In the genomic region with DNA sequence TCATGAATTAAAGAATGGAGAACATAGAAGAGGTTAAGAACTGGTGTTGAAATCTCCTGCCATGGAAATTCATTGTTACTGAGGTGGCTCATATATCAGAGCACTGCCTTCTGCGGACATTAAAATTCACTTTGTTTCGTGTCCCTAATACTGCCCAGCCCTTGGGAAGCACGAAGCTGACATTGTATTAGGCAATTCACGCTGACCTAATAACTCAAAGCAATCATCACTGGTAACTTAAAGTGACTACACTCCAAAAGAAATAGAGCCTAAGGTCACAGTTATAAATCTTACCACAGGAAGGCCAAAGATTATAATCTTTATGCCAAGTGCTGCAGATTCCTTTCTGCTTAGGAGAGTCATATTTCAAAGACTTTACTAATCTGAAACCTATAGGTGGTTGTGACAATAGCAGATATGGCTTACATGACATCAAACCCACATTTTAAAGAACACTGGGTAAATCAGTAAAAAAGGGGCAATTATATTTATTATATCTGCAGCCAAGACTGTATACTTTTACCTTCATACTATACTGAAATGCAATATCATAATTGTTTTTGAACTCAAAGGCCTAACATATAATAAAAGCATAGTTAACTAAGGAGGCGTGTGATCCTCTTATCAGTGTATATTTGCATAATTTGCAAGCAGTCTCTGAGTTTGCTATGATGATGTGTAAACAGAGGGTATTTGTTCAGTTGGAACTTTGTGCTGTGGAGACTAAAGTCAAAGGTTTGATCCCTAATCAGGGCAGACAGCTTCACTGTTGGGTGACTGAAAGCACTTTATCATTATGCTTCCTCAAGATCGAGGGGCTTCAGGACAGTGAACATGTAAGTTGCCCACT, we compare ENCODE assay signal across 1 cellular context.
TF ChIP-seq lines count a peak whose summit lies in the region.

No MANE protein-coding gene starts in this region.

TF ChIP-seq in HepG2, 621 proteins besides CTCF, POLR2A, EP300 and RAD21 (continued from another document and continues in another):
- TF ChIP-seq, protein P1, sequence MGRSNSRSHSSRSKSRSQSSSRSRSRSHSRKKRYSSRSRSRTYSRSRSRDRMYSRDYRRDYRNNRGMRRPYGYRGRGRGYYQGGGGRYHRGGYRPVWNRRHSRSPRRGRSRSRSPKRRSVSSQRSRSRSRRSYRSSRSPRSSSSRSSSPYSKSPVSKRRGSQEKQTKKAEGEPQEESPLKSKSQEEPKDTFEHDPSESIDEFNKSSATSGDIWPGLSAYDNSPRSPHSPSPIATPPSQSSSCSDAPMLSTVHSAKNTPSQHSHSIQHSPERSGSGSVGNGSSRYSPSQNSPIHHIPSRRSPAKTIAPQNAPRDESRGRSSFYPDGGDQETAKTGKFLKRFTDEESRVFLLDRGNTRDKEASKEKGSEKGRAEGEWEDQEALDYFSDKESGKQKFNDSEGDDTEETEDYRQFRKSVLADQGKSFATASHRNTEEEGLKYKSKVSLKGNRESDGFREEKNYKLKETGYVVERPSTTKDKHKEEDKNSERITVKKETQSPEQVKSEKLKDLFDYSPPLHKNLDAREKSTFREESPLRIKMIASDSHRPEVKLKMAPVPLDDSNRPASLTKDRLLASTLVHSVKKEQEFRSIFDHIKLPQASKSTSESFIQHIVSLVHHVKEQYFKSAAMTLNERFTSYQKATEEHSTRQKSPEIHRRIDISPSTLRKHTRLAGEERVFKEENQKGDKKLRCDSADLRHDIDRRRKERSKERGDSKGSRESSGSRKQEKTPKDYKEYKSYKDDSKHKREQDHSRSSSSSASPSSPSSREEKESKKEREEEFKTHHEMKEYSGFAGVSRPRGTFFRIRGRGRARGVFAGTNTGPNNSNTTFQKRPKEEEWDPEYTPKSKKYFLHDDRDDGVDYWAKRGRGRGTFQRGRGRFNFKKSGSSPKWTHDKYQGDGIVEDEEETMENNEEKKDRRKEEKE (IDR thresholded peaks at IDR 0.05), result no peak
- TF ChIP-seq SIX4 (CRISPR knock-in tag; IDR thresholded peaks at IDR 0.05) (peak; percentile 99), TEAD2 (CRISPR knock-in tag; IDR thresholded peaks at IDR 0.05) (no peak), ZNF230 (CRISPR knock-in tag; IDR thresholded peaks at IDR 0.05) (peak; percentile 35; the same call in 1 of the 2 replicates), GZF1 (CRISPR knock-in tag; IDR thresholded peaks at IDR 0.05) (no peak), NFKB2 (CRISPR knock-in tag; IDR thresholded peaks at IDR 0.05; ENCODE audit: borderline replicate concordance) (no peak), ZNF850 (CRISPR knock-in tag; conservative IDR thresholded peaks at IDR 0.05) (no peak), HHEX (CRISPR knock-in tag; IDR thresholded peaks at IDR 0.05) (peak; percentile 35; the same call in 1 of the 2 replicates), ZNF30 (CRISPR knock-in tag; IDR thresholded peaks at IDR 0.05) (no peak), ZNF776 (CRISPR knock-in tag; IDR thresholded peaks at IDR 0.05) (no peak), ZNF160 (CRISPR knock-in tag; IDR thresholded peaks at IDR 0.05) (no peak), DR1 (CRISPR knock-in tag; IDR thresholded peaks at IDR 0.05) (no peak), PITX1 (CRISPR knock-in tag; IDR thresholded peaks at IDR 0.05) (peak; percentile 63), ZNF607 (CRISPR knock-in tag; IDR thresholded peaks at IDR 0.05; ENCODE audit: borderline replicate concordance) (no peak), ZNF431 (CRISPR knock-in tag; IDR thresholded peaks at IDR 0.05; ENCODE audit: borderline replicate concordance, low read depth) (no peak), ZNF780A (CRISPR knock-in tag; IDR thresholded peaks at IDR 0.05) (no peak), KAT8 (CRISPR knock-in tag; IDR thresholded peaks at IDR 0.05) (peak; percentile 59; the same call in 1 of the 2 replicates), ZNF235 (CRISPR knock-in tag; IDR thresholded peaks at IDR 0.05; ENCODE audit: borderline replicate concordance) (no peak), ZNF747 (CRISPR knock-in tag; IDR thresholded peaks at IDR 0.05; ENCODE audit: borderline replicate concordance) (no peak), GATAD2A (CRISPR knock-in tag; IDR thresholded peaks at IDR 0.05) (peak; percentile 68), ZNF75D (CRISPR knock-in tag; IDR thresholded peaks at IDR 0.05; ENCODE audit: borderline replicate concordance) (no peak), ZNF782 (CRISPR knock-in tag; IDR thresholded peaks at IDR 0.05; ENCODE audit: borderline replicate concordance) (no peak), SCMH1 (CRISPR knock-in tag; IDR thresholded peaks at IDR 0.05; ENCODE audit: borderline replicate concordance) (no peak), ZNF264 (CRISPR knock-in tag; IDR thresholded peaks at IDR 0.05) (no peak), MEF2D (CRISPR knock-in tag; IDR thresholded peaks at IDR 0.05) (0 out of 2 replicates have a peak, but pooled peaks have one; percentile 45), DPF2 (CRISPR knock-in tag; IDR thresholded peaks at IDR 0.05; ENCODE audit: borderline replicate concordance, low read depth) (peak; percentile 89), ZNF709 (CRISPR knock-in tag; IDR thresholded peaks at IDR 0.05) (no peak), SOX5 (CRISPR knock-in tag; IDR thresholded peaks at IDR 0.05; ENCODE audit: borderline replicate concordance) (peak; percentile 81), PHF8 (CRISPR knock-in tag; IDR thresholded peaks at IDR 0.05) (no peak), ZNF788 (CRISPR knock-in tag; IDR thresholded peaks at IDR 0.05; ENCODE audit: borderline replicate concordance) (no peak), ZNF383 (CRISPR knock-in tag; IDR thresholded peaks at IDR 0.05; ENCODE audit: borderline replicate concordance) (no peak), ZNF557 (CRISPR knock-in tag; IDR thresholded peaks at IDR 0.05) (peak; percentile 40; the same call in 1 of the 2 replicates), MXD4 (CRISPR knock-in tag; IDR thresholded peaks at IDR 0.05) (no peak), JARID2 (CRISPR knock-in tag; IDR thresholded peaks at IDR 0.05; ENCODE audit: insufficient replicate concordance) (no peak), ZSCAN29 (CRISPR knock-in tag; conservative IDR thresholded peaks at IDR 0.05) (no peak), ZNF567 (CRISPR knock-in tag; IDR thresholded peaks at IDR 0.05; ENCODE audit: borderline replicate concordance) (no peak), ZFP36L1 (CRISPR knock-in tag; IDR thresholded peaks at IDR 0.05) (no peak), ZNF432 (CRISPR knock-in tag; IDR thresholded peaks at IDR 0.05; ENCODE audit: borderline replicate concordance) (no peak), ATF7-NPFF (CRISPR knock-in tag; IDR thresholded peaks at IDR 0.05; ENCODE audit: low read depth) (no peak), ZNF761 (CRISPR knock-in tag; conservative IDR thresholded peaks at IDR 0.05) (peak; percentile 80; the same call in 1 of the 2 replicates), TP53 (CRISPR knock-in tag; conservative IDR thresholded peaks at IDR 0.05) (no peak), ZNF839 (CRISPR knock-in tag; IDR thresholded peaks at IDR 0.05; ENCODE audit: borderline replicate concordance) (no peak), BCL6 (CRISPR knock-in tag; IDR thresholded peaks at IDR 0.05) (peak; percentile 67), ZBTB7A (CRISPR knock-in tag; IDR thresholded peaks at IDR 0.05) (peak; percentile 56; the same call in 1 of the 2 replicates), TARDBP (CRISPR knock-in tag; IDR thresholded peaks at IDR 0.05) (peak; percentile 39; the same call in 1 of the 2 replicates), NR3C1 (CRISPR knock-in tag; IDR thresholded peaks at IDR 0.05) (no peak), GATA4 (IDR thresholded peaks at IDR 0.05; ENCODE audit: borderline replicate concordance, low read depth) (peak; percentile 95), ZNF282 (IDR thresholded peaks at IDR 0.05; ENCODE audit: partially characterized antibody) (no peak), KMT2B (CRISPR knock-in tag; IDR thresholded peaks at IDR 0.05) (no peak), ATAD3A (CRISPR knock-in tag; IDR thresholded peaks at IDR 0.05) (no peak), ZNF564 (CRISPR knock-in tag; IDR thresholded peaks at IDR 0.05) (no peak)
- TF ChIP-seq, protein P2, sequence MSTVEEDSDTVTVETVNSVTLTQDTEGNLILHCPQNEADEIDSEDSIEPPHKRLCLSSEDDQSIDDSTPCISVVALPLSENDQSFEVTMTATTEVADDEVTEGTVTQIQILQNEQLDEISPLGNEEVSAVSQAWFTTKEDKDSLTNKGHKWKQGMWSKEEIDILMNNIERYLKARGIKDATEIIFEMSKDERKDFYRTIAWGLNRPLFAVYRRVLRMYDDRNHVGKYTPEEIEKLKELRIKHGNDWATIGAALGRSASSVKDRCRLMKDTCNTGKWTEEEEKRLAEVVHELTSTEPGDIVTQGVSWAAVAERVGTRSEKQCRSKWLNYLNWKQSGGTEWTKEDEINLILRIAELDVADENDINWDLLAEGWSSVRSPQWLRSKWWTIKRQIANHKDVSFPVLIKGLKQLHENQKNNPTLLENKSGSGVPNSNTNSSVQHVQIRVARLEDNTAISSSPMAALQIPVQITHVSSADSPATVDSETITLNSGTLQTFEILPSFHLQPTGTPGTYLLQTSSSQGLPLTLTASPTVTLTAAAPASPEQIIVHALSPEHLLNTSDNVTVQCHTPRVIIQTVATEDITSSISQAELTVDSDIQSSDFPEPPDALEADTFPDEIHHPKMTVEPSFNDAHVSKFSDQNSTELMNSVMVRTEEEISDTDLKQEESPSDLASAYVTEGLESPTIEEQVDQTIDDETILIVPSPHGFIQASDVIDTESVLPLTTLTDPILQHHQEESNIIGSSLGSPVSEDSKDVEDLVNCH (CRISPR knock-in tag; IDR thresholded peaks at IDR 0.05), result no peak
- TF ChIP-seq, protein P3, sequence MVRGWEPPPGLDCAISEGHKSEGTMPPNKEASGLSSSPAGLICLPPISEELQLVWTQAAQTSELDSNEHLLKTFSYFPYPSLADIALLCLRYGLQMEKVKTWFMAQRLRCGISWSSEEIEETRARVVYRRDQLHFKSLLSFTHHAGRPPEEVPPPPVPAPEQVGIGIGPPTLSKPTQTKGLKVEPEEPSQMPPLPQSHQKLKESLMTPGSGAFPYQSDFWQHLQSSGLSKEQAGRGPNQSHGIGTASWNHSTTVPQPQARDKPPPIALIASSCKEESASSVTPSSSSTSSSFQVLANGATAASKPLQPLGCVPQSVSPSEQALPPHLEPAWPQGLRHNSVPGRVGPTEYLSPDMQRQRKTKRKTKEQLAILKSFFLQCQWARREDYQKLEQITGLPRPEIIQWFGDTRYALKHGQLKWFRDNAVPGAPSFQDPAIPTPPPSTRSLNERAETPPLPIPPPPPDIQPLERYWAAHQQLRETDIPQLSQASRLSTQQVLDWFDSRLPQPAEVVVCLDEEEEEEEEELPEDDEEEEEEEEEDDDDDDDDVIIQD (CRISPR knock-in tag; IDR thresholded peaks at IDR 0.05; ENCODE audit: low read depth), result peak; percentile 8; the same call in 1 of the 2 replicates
- TF ChIP-seq, protein P4, sequence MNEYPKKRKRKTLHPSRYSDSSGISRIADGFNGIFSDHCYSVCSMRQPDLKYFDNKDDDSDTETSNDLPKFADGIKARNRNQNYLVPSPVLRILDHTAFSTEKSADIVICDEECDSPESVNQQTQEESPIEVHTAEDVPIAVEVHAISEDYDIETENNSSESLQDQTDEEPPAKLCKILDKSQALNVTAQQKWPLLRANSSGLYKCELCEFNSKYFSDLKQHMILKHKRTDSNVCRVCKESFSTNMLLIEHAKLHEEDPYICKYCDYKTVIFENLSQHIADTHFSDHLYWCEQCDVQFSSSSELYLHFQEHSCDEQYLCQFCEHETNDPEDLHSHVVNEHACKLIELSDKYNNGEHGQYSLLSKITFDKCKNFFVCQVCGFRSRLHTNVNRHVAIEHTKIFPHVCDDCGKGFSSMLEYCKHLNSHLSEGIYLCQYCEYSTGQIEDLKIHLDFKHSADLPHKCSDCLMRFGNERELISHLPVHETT (CRISPR knock-in tag; conservative IDR thresholded peaks at IDR 0.05), result no peak
- TF ChIP-seq, protein P5, sequence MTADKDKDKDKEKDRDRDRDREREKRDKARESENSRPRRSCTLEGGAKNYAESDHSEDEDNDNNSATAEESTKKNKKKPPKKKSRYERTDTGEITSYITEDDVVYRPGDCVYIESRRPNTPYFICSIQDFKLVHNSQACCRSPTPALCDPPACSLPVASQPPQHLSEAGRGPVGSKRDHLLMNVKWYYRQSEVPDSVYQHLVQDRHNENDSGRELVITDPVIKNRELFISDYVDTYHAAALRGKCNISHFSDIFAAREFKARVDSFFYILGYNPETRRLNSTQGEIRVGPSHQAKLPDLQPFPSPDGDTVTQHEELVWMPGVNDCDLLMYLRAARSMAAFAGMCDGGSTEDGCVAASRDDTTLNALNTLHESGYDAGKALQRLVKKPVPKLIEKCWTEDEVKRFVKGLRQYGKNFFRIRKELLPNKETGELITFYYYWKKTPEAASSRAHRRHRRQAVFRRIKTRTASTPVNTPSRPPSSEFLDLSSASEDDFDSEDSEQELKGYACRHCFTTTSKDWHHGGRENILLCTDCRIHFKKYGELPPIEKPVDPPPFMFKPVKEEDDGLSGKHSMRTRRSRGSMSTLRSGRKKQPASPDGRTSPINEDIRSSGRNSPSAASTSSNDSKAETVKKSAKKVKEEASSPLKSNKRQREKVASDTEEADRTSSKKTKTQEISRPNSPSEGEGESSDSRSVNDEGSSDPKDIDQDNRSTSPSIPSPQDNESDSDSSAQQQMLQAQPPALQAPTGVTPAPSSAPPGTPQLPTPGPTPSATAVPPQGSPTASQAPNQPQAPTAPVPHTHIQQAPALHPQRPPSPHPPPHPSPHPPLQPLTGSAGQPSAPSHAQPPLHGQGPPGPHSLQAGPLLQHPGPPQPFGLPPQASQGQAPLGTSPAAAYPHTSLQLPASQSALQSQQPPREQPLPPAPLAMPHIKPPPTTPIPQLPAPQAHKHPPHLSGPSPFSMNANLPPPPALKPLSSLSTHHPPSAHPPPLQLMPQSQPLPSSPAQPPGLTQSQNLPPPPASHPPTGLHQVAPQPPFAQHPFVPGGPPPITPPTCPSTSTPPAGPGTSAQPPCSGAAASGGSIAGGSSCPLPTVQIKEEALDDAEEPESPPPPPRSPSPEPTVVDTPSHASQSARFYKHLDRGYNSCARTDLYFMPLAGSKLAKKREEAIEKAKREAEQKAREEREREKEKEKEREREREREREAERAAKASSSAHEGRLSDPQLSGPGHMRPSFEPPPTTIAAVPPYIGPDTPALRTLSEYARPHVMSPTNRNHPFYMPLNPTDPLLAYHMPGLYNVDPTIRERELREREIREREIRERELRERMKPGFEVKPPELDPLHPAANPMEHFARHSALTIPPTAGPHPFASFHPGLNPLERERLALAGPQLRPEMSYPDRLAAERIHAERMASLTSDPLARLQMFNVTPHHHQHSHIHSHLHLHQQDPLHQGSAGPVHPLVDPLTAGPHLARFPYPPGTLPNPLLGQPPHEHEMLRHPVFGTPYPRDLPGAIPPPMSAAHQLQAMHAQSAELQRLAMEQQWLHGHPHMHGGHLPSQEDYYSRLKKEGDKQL (CRISPR knock-in tag; IDR thresholded peaks at IDR 0.05; ENCODE audit: low read depth), result peak; percentile 48; the same call in 1 of the 2 replicates
